In the genomic region with DNA sequence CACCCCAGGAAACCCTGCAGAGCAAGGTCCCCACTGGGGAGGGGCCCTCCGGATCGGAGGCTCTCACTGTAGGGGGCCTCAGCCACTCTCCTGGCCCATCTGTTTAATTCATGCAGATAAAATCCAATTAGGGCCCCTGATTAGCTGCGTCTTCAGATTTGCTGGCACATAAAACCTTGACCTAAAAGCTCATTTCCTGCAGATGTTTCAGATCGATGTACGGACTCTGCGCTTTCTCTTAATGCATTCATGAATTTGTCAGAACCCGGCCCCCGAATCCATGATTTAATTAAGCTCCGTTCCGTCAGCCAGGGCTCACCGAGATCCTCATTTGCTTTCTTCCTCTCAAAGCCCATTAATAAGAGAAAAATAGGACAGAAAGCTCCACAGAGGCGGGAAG, we compare ENCODE assay signal across 23 cellular contexts. TPM values are rescaled to one million over a fixed set of nuclear protein-coding genes. Genes with fewer than 3 reads are reported as not detected.
DNase-seq lines count a peak whose midpoint lies in the region; ATAC-seq and TF ChIP-seq lines count a peak whose summit lies in the region.
"Had no signal": no experiment of that assay in that cellular context is flagged by ENCODE, and none has a peak within 500 bp of the region (broad histone marks: within the 10 kb centered on the region; RNA-seq: fewer than 3 reads in every experiment).

No MANE protein-coding gene starts in this region.

- 53% methylated on average over 10 of the region's 12 CpGs for WGBS in SK-N-SH (ENCODE audit: low lambda C conversion rate)

- H3K4me1 ChIP-seq in SK-N-SH (ENCODE audit: control insufficient read depth in 1 of 2, insufficient read depth in 2 of 2, low read depth in 1 of 2, low read length in 1 of 2) (peaks cover 0 to 10% of the 10 kb centered on the region in 2 experiments; a peak in 2 of 4 replicates), SJCRH30 (no peaks in the 10 kb centered on the region)
- H3K4me1 ChIP-seq: A549 had no signal

- H3K27ac ChIP-seq in SK-N-SH (ENCODE audit: low read depth in 2 of 2, low read length in 1 of 2), result no peak overlapping the region
- H3K27ac ChIP-seq in SJCRH30, result no peak overlapping the region
- H3K27ac ChIP-seq: A549 had no signal

- H3F3A ChIP-seq in SK-N-SH (replicated peaks; ENCODE audit: insufficient read depth), result no peaks in the 10 kb centered on the region

- no peaks in the 10 kb centered on the region for H3K79me2 ChIP-seq in SK-N-SH (ENCODE audit: insufficient read depth)

- H3K9me2 ChIP-seq in SK-N-SH, result no peaks in the 10 kb centered on the region

- H3K4me3 Mint-ChIP-seq in brain, result no peak overlapping the region
- H3K4me3 Mint-ChIP-seq: CD4-positive, alpha-beta memory T cell; GM23338; H9 had no signal

- H3K27me3 ChIP-seq in SK-N-SH (ENCODE audit: insufficient read depth) (no peaks in the 10 kb centered on the region), SJCRH30 (no peaks in the 10 kb centered on the region)

- POLR2A ChIA-PET in SK-N-SH (lab: Yijun Ruan, JAX), result no interaction called here

- no peak for ATAC-seq in SK-N-SH treated with all-trans-retinoic acid at 6 μM for 48 hours
- ATAC-seq in HG02973 (IDR thresholded peaks at IDR 0.05; ENCODE audit: unreplicated experiment), result no peak
- ATAC-seq: A549, GM12878, GM23338, HCT116 had no signal

- no peak for TF ChIP-seq CTCF in SK-N-SH (IDR thresholded peaks at IDR 0.05)
- no peak for TF ChIP-seq CTCF in brain (conservative IDR thresholded peaks at IDR 0.05)

- H3K27ac Mint-ChIP-seq in brain, result peak overlapping the region in 4 of 5 experiments; percentile 33 to 90 (median 66)
- H3K27ac Mint-ChIP-seq: CD4-positive, alpha-beta memory T cell; GM23338 had no signal

- H3K4me3 ChIP-seq in SK-N-SH (ENCODE audit: low read depth in 2 of 2, low read length in 1 of 2) (no peak overlapping the region), SJCRH30 (no peak overlapping the region)
- H3K4me3 ChIP-seq: A549, GM12878, GM23338 had no signal

- no peaks in the 10 kb centered on the region for H3K27me3 Mint-ChIP-seq in brain

- no peaks in the 10 kb centered on the region for H3K9me3 Mint-ChIP-seq in brain

- H3K9me3 ChIP-seq in SK-N-SH (no peaks in the 10 kb centered on the region), SJCRH30 (replicated peaks) (no peaks in the 10 kb centered on the region)

- H3K36me3 ChIP-seq in SK-N-SH (replicated peaks in 1 of 2; ENCODE audit: control insufficient read depth in 1 of 2, insufficient read depth in 2 of 2, low read length in 1 of 2) (no peaks in the 10 kb centered on the region), SJCRH30 (no peaks in the 10 kb centered on the region)

- peak; percentile 73 for DNase-seq in SK-N-SH
- peak; percentile 72 for DNase-seq in NCI-H82 treated with DMSO at 0.1 percent for 48 hours (lab: John Stamatoyannopoulos, UW; ENCODE audit: unreplicated experiment)
- peak; percentile 59 for DNase-seq in retina
- no peak for DNase-seq in SJCRH30
- DNase-seq in NCI-H2227 (lab: John Stamatoyannopoulos, UW; ENCODE audit: unreplicated experiment), result no peak
- DNase-seq: 8988T, C1 segment of cervical spinal cord, Calu3, COR-L47, DMS79, EL, GDM1, H9 had no signal

- peaks cover 30% of the 10 kb centered on the region for H3K36me3 Mint-ChIP-seq in brain
- H3K36me3 Mint-ChIP-seq: CD4-positive, alpha-beta memory T cell had no signal

- H4K20me1 ChIP-seq in SK-N-SH (ENCODE audit: insufficient read depth), result no peaks in the 10 kb centered on the region

- no peak overlapping the region for H2AFZ ChIP-seq in SK-N-SH (ENCODE audit: low read depth)
- H2AFZ ChIP-seq: GM23338 had no signal

- H3K4me2 ChIP-seq in SK-N-SH, result no peak overlapping the region
- H3K4me2 ChIP-seq: A549, GM23338 had no signal

- CTCF ChIA-PET in SK-N-SH (lab: Yijun Ruan, JAX), result interaction anchor here (0.6 to 2.1 kb wide), 3 partner anchors 15 to 17 kb away, joined by 3 to 13 read pairs (median 6); no protein-coding TSS in a partner anchor

- H3K9ac ChIP-seq in SK-N-SH, result no peak overlapping the region

- H3K4me1 Mint-ChIP-seq in brain, result peaks cover 10% of the 10 kb centered on the region
- H3K4me1 Mint-ChIP-seq: CD4-positive, alpha-beta memory T cell; GM23338; H9 had no signal

- TF ChIP-seq EP300 in SK-N-SH (IDR thresholded peaks at IDR 0.05; ENCODE audit: borderline replicate concordance in 1 of 2, low read depth in 1 of 2, low read length in 1 of 2), result no peak

- no peak for TF ChIP-seq RAD21 in SK-N-SH (IDR thresholded peaks at IDR 0.05; ENCODE audit: low read length)

TF ChIP-seq in SK-N-SH, 30 proteins besides CTCF, POLR2A, EP300 and RAD21:
- no peak for TF ChIP-seq RCOR1 (IDR thresholded peaks at IDR 0.05; ENCODE audit: low read length)
- TF ChIP-seq MEF2A (IDR thresholded peaks at IDR 0.05; ENCODE audit: borderline replicate concordance, low read depth), result no peak
- TF ChIP-seq TCF12 (IDR thresholded peaks at IDR 0.05), result no peak
- TF ChIP-seq, protein P1, sequence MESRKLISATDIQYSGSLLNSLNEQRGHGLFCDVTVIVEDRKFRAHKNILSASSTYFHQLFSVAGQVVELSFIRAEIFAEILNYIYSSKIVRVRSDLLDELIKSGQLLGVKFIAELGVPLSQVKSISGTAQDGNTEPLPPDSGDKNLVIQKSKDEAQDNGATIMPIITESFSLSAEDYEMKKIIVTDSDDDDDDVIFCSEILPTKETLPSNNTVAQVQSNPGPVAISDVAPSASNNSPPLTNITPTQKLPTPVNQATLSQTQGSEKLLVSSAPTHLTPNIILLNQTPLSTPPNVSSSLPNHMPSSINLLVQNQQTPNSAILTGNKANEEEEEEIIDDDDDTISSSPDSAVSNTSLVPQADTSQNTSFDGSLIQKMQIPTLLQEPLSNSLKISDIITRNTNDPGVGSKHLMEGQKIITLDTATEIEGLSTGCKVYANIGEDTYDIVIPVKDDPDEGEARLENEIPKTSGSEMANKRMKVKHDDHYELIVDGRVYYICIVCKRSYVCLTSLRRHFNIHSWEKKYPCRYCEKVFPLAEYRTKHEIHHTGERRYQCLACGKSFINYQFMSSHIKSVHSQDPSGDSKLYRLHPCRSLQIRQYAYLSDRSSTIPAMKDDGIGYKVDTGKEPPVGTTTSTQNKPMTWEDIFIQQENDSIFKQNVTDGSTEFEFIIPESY (IDR thresholded peaks at IDR 0.05; ENCODE audit: borderline replicate concordance, low read depth), result no peak
- no peak for TF ChIP-seq ELF1 (IDR thresholded peaks at IDR 0.05)
- 0 out of 2 replicates have a peak, but pooled peaks have one; percentile 18 for TF ChIP-seq GATA2 (CRISPR knock-in tag; IDR thresholded peaks at IDR 0.05)
- TF ChIP-seq, protein P2, sequence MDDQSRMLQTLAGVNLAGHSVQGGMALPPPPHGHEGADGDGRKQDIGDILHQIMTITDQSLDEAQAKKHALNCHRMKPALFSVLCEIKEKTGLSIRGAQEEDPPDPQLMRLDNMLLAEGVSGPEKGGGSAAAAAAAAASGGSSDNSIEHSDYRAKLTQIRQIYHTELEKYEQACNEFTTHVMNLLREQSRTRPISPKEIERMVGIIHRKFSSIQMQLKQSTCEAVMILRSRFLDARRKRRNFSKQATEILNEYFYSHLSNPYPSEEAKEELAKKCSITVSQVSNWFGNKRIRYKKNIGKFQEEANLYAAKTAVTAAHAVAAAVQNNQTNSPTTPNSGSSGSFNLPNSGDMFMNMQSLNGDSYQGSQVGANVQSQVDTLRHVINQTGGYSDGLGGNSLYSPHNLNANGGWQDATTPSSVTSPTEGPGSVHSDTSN (IDR thresholded peaks at IDR 0.05), result no peak
TF ChIP-seq in SK-N-SH: peak in this region for 1.

TF ChIP-seq in SK-N-SH treated with all-trans-retinoic acid at 6 μM for 48 hours, 23 proteins besides CTCF, POLR2A, EP300 and RAD21:
- TF ChIP-seq ZFP30 (CRISPR knock-in tag; IDR thresholded peaks at IDR 0.05), result no peak

RNA-seq across cellular contexts. Expression of a gene that starts 40.0 kb away (rescaled TPM):
- polyA plus RNA-seq in SK-N-SH (2012; rRNA removed) (not detected in 2 replicates), brain (ENCODE audit: insufficient read depth, low read depth, low replicate concordance) (not detected)
- polyA plus RNA-seq in SK-N-SH (2012; cell fraction: cytosol; rRNA removed), result not detected in 2 replicates
- not detected in 2 replicates for polyA plus RNA-seq in SK-N-SH (2012; cell fraction: nucleus; rRNA removed)
- not detected in 2 replicates for total RNA-seq in SJCRH30 (2014; rRNA removed; shearing (Covaris generic))
- total RNA-seq: Calu3; CD4-positive, alpha-beta memory T cell; GM12878; GM23338; H4; H9 had no signal
- polyA plus RNA-seq: A549; BJ; CD4-positive, alpha-beta memory T cell; GM12878; GM23338 had no signal

RNA-seq across cellular contexts. Expression of a gene that starts 57.6 kb away (rescaled TPM):
- polyA plus RNA-seq in SK-N-SH (2012; rRNA removed) (6.8 and 12.7 TPM in 2 replicates), brain (ENCODE audit: insufficient read depth, low read depth, low replicate concordance) (20.8 TPM)
- polyA plus RNA-seq in SK-N-SH (2012; cell fraction: cytosol; rRNA removed), result 5.8 and 10.0 TPM in 2 replicates
- 11.8 and 16.7 TPM in 2 replicates for polyA plus RNA-seq in SK-N-SH (2012; cell fraction: nucleus; rRNA removed)
- total RNA-seq in SJCRH30 (2014; rRNA removed; shearing (Covaris generic)), result 6.1 and 7.0 TPM in 2 replicates
- polyA plus RNA-seq: CD4-positive, alpha-beta memory T cell; GM12878 had no signal

Comparison
In these comparisons a context has a peak if more than half of its experiments do, and no peak if none do; other contexts are left out.
1. DNase-seq: peak in SK-N-SH (single experiment), NCI-H82 treated with DMSO at 0.1 percent for 48 hours (single experiment) and retina (single experiment); none in SJCRH30 (0 of 2) and NCI-H2227 (single experiment).